ENCODE assay signal across 17 cellular contexts in the genomic region with DNA sequence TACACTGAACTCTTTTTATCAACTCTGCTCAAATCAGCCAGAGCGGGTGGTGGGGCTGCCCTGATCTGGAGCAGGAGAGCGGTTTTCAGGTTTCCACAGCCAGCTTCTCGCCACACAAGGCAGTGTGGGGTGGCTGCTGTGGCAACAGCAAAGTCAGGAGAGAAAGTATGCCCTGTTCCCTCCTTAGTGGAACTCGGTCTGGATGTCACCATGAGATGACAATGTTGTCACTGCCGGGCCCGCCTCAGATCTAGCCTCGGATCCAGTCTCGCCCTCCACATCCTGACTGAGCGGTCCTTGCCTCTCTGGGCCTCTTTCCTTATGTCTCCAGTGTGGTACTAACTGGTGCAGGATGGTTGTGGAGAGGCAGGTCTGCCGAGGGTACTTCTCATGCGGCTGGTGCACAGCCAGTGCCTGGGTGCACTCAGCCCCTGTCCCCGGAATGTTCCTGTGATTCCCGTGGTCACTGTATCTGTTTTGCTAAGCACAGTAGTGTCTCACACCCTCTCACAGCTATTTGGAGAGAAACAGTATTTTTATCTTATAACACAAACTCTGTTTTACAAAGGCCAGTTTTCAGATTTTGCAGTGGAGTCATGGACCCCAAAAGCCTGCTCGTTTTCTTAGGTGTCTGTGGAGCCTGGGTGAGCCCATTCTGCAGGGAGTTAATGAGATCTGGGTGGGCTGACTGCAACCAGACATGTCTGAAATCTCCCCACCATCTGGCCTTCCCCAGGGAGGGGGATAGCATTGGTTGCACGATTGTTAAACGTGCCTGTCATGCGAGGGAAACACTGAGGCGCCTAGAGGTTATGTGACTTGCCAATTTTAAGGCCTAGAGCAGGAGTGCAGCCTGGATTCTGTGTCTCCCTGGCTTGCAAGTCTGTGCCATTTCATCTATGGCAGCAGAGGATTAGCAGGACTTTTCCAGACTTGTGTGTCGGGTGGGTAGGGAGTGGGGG.
DNase-seq lines count a peak whose midpoint lies in the region; ATAC-seq, FAIRE-seq and TF ChIP-seq lines count a peak whose summit lies in the region.
"Had no signal": no experiment of that assay in that cellular context is flagged by ENCODE, and none has a peak within 500 bp of the region (broad histone marks: within the 10 kb centered on the region; RNA-seq: fewer than 3 reads in every experiment).

No MANE protein-coding gene starts in this region.

- H3K9ac ChIP-seq in H1 (replicated peaks in 1 of 4; ENCODE audit: extremely low read depth in 1 of 4, low read depth in 3 of 4, low read length in 3 of 4): no peak overlapping the region

- no peaks in the 10 kb centered on the region for H3K79me2 ChIP-seq in H1 (ENCODE audit: control insufficient read depth in 1 of 2, insufficient read depth in 2 of 2, low read length in 2 of 2)

- no peak for FAIRE-seq in H1 (lab: Jason Lieb, UNC)

- no peak for TF ChIP-seq EP300 in H1 (IDR thresholded peaks at IDR 0.05; ENCODE audit: borderline replicate concordance in 1 of 2, low read depth in 2 of 2, low read length in 2 of 2)

- no peaks in the 10 kb centered on the region for H3K27me3 ChIP-seq in H1 (replicated peaks in 1 of 4; ENCODE audit: control insufficient read depth in 3 of 4, extremely low read depth in 1 of 4, insufficient read depth in 3 of 4, low read length in 3 of 4)

- POLR2A ChIA-PET in H1 (lab: Charles Lee; ENCODE audit: partially characterized antibody): no interaction called here

- peak overlapping the region; percentile 29; the same call in 1 of the 2 replicates for H2AFZ ChIP-seq in H1 (ENCODE audit: low read length)

- H2BK15ac ChIP-seq in H1 (ENCODE audit: low read length): no peak overlapping the region

- no peak overlapping the region for H4K91ac ChIP-seq in H1 (replicated peaks; ENCODE audit: insufficient read length, low read length)

- no peak overlapping the region for H2BK12ac ChIP-seq in H1 (ENCODE audit: low read depth, low read length)

- no peak overlapping the region for H4K5ac ChIP-seq in H1 (ENCODE audit: insufficient read length, low read depth, low read length)

- peak overlapping the region; percentile 93 for H3K14ac ChIP-seq in H1 (ENCODE audit: insufficient read length)

- no peaks in the 10 kb centered on the region for H3K23me2 ChIP-seq in H1 (ENCODE audit: low read depth, low read length)

- TF ChIP-seq CTCF in H1 (IDR thresholded peaks at IDR 0.05; ENCODE audit: control extremely low read depth in 1 of 3, insufficient read depth in 1 of 3, low read depth in 1 of 3, low read length in 3 of 3) (no peak), retinal pigment epithelial cell (conservative IDR thresholded peaks at IDR 0.05; ENCODE audit: low read depth, low read length) (no peak)

- H2BK120ac ChIP-seq in H1 (replicated peaks; ENCODE audit: low read depth, low read length): no peak overlapping the region

- H3K56ac ChIP-seq in H1 (replicated peaks; ENCODE audit: insufficient read length, low read depth, low read length): no peak overlapping the region

- no peaks in the 10 kb centered on the region for H3K36me3 ChIP-seq in H1 (ENCODE audit: control insufficient read depth in 2 of 4, insufficient read depth in 4 of 4, low read length in 3 of 4)

- H3K9me3 ChIP-seq in H1 (ENCODE audit: insufficient read depth in 2 of 2, low read depth in 1 of 2, low read length in 1 of 2): no peaks in the 10 kb centered on the region
- H3K9me3 ChIP-seq: Caco-2 had no signal

- H3K4me3 ChIP-seq in H1 (ENCODE audit: extremely low read depth in 1 of 4, insufficient read depth in 2 of 4, low read depth in 3 of 4, low read length in 4 of 4): no peak overlapping the region
- no peak overlapping the region for H3K4me3 ChIP-seq in retinal pigment epithelial cell (ENCODE audit: low read length)

- no peaks in the 10 kb centered on the region for H4K20me1 ChIP-seq in H1 (replicated peaks in 1 of 2; ENCODE audit: control insufficient read depth in 1 of 2, insufficient read depth in 2 of 2, low read length in 2 of 2)

- no peak overlapping the region for H2BK5ac ChIP-seq in H1 (ENCODE audit: low read depth, low read length)

- no peak overlapping the region for H2AK5ac ChIP-seq in H1 (ENCODE audit: low read depth, low read length)

- DNase-seq in DMS 273 (lab: John Stamatoyannopoulos, UW; ENCODE audit: unreplicated experiment) (peak; percentile 39), DMS 273 treated with DMSO at 0.1 percent for 48 hours (lab: John Stamatoyannopoulos, UW) (no peak), NCI-H2171 treated with DMSO at 0.1 percent for 48 hours (lab: John Stamatoyannopoulos, UW) (peak; percentile 85), H1 (ENCODE audit: low read depth in 1 of 2, low spot score in 2 of 2) (no peak), retinal pigment epithelial cell (ENCODE audit: low read depth) (peak; percentile 2)
- DNase-seq: Caco-2; CD4-positive, CD25-positive, alpha-beta regulatory T cell; DMS79; HCEC 1CT; NCI-H2107; NCI-H345; RPMI8226; SIG-M5 had no signal

- TF ChIP-seq RAD21 in H1 (IDR thresholded peaks at IDR 0.05 in 1 of 2, conservative IDR thresholded peaks at IDR 0.05 in 1 of 2; ENCODE audit: low read depth in 2 of 2, low read length in 2 of 2): no peak

- ATAC-seq in HG03139 (IDR thresholded peaks at IDR 0.05; ENCODE audit: unreplicated experiment) (no peak), HG03520 (IDR thresholded peaks at IDR 0.05; ENCODE audit: unreplicated experiment) (no peak), HG02970 (IDR thresholded peaks at IDR 0.05; ENCODE audit: low FRiP score, unreplicated experiment) (no peak)

- WGBS in H1 (ENCODE audit: extremely low coverage in 1 of 2, insufficient coverage in 1 of 2, insufficient read length in 1 of 2, insufficient replicate concordance in 2 of 2, low coverage in 1 of 2, low lambda C conversion rate in 2 of 2, missing lambda C conversion rate in 1 of 2), 2 experiments: 89% methylated on average over 19 of the region's 19 CpGs; no CpG with 5 or more reads in 1 of the 2 experiments

- no peak overlapping the region for H3K18ac ChIP-seq in H1 (ENCODE audit: extremely low read depth, low read length)

- H3K4me2 ChIP-seq in H1 (ENCODE audit: insufficient read depth in 1 of 2, low read depth in 2 of 2, low read length in 2 of 2): no peak overlapping the region

- H3K4me1 ChIP-seq in H1 (replicated peaks in 1 of 4; ENCODE audit: control insufficient read depth in 3 of 4, insufficient read depth in 4 of 4, low read length in 3 of 4): no peaks in the 10 kb centered on the region
- H3K4me1 ChIP-seq: Caco-2 had no signal

- no peak overlapping the region for H4K8ac ChIP-seq in H1 (ENCODE audit: extremely low read depth, insufficient read depth, low read length)

- H3K27ac ChIP-seq in H1 (ENCODE audit: low read depth, low read length): no peak overlapping the region
- H3K27ac ChIP-seq: 22Rv1 had no signal

- H3K4ac ChIP-seq in H1 (replicated peaks; ENCODE audit: insufficient read length, low read depth, low read length): no peak overlapping the region

- CTCF ChIA-PET in H1 (lab: Charles Lee; ENCODE audit: partially characterized antibody): interaction anchor here (1.6 kb wide), 1 partner anchor 363 kb away, joined by 3 read pairs; no protein-coding TSS in a partner anchor

- H3K23ac ChIP-seq in H1 (ENCODE audit: insufficient read length): no peak overlapping the region

- no peak overlapping the region for H2BK20ac ChIP-seq in H1 (ENCODE audit: low read length)

- no peaks in the 10 kb centered on the region for H3K79me1 ChIP-seq in H1 (ENCODE audit: low read depth, low read length)

- no peak for TF ChIP-seq POLR2A in H1 (IDR thresholded peaks at IDR 0.05; ENCODE audit: control extremely low read depth in 1 of 2, low read depth in 2 of 2, low read length in 2 of 2)

TF ChIP-seq in H1, 55 proteins besides CTCF, POLR2A, EP300 and RAD21:
- TF ChIP-seq RFX5 (IDR thresholded peaks at IDR 0.05; ENCODE audit: borderline replicate concordance, low read depth, low read length) (no peak), CEBPB (IDR thresholded peaks at IDR 0.05; ENCODE audit: low read depth, low read length) (no peak), SRF (IDR thresholded peaks at IDR 0.05; ENCODE audit: low read depth, low read length) (no peak), NRF1 (IDR thresholded peaks at IDR 0.05; ENCODE audit: low read depth, low read length) (no peak), SP4 (IDR thresholded peaks at IDR 0.05; ENCODE audit: low read length) (no peak), SIRT6 (IDR thresholded peaks at IDR 0.05; ENCODE audit: low read length) (no peak), CREB1 (IDR thresholded peaks at IDR 0.05) (no peak), YY1 (IDR thresholded peaks at IDR 0.05; ENCODE audit: low read depth, low read length) (no peak), ASH2L (IDR thresholded peaks at IDR 0.05; ENCODE audit: low read length) (no peak), CHD2 (IDR thresholded peaks at IDR 0.05; ENCODE audit: low read length) (no peak), POLR2AphosphoS5 (IDR thresholded peaks at IDR 0.05; ENCODE audit: low read depth, low read length) (no peak), TAF1 (IDR thresholded peaks at IDR 0.05; ENCODE audit: low read depth, low read length) (no peak)
- TF ChIP-seq, protein P1, sequence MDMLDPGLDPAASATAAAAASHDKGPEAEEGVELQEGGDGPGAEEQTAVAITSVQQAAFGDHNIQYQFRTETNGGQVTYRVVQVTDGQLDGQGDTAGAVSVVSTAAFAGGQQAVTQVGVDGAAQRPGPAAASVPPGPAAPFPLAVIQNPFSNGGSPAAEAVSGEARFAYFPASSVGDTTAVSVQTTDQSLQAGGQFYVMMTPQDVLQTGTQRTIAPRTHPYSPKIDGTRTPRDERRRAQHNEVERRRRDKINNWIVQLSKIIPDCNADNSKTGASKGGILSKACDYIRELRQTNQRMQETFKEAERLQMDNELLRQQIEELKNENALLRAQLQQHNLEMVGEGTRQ (IDR thresholded peaks at IDR 0.05; ENCODE audit: low read length): no peak

Comparison
In these comparisons a context has a peak if more than half of its experiments do, and no peak if none do; other contexts are left out.
1. DNase-seq: peak in DMS 273 (single experiment), NCI-H2171 treated with DMSO at 0.1 percent for 48 hours (single experiment) and retinal pigment epithelial cell (single experiment); none in DMS 273 treated with DMSO at 0.1 percent for 48 hours (single experiment) and H1 (0 of 2).